Comparison of ENCODE assay signal across 17 cellular contexts in the genomic region with DNA sequence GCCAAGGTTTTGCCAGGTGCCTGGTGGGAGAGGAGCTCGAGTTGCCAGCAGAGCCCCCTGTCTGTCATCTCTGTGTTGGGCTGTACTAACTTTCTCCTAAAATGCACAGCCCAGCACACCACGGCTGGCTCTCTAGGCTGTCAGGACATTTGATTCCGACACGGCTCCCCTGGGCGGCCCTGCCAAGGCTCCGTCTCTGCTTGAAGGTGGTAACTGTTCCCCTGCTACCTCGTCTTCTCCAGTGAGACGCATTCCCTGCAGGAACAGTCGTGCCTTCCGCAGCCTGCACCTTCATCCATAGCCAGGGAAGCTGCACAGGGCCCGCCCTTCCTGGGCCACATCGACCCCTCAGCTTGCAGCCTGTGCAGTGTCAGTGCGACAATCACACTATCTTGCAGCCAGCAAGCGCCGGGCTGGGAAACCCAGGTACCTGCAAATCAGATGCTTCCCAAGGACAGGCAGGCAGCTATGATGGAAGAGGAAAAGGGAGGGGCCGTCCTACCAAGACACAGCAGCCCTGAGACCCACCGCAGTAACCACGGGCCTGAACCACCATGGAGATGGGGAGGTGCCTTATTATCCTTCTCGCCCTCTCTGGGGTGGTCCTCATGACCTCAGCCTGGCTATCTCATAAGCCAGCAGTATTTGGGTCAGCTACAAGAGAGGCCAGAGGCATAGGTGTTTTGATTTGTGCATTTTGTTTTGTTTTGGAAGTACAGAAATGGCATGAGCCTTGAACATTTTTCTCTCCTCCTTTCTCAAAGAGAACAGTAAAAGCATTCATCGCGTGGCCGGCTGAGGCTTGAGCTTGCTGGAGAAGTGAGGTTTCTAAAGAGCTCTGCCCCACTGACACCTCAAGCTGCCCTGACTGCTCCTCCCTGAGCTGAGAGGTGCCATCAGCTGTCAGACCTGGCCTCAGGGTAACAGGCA.
"Had no signal": no experiment of that assay in that cellular context is flagged by ENCODE, and none has a peak within 500 bp of the region (broad histone marks: within the 10 kb centered on the region; RNA-seq: fewer than 3 reads in every experiment).

No MANE protein-coding gene starts in this region.

- H3K9me3 Mint-ChIP-seq: activated B cell treated with CpG ODN at 0.5 μM for 24 hours; activated CD4-positive, alpha-beta T cell treated with anti-CD3 and anti-CD28 coated beads, Interleukin-2, amount 10 ng/mL, durations not matched to agents 7 days and 5 days; activated naive CD4-positive, alpha-beta T cell treated with anti-CD3 and anti-CD28 coated beads for 36 hours; natural killer cell; stimulated activated naive CD8-positive, alpha-beta T cell treated with anti-CD3 and anti-CD28 coated beads, Interleukin-15, Interleukin-2, amounts not matched to agents 100 ng/mL and 50 ng/mL, for 24 hours had no signal

- DNase-seq: activated B cell treated with CpG ODN at 0.5 μM for 24 hours; activated CD4-positive, alpha-beta T cell treated with anti-CD3 and anti-CD28 coated beads, Interleukin-2, amount 10 ng/mL, durations not matched to agents 7 days and 5 days; activated CD8-positive, alpha-beta memory T cell treated with anti-CD3 and anti-CD28 coated beads for 24 hours; activated naive CD4-positive, alpha-beta T cell treated with anti-CD3 and anti-CD28 coated beads for 36 hours; caudate nucleus; natural killer cell; nucleus accumbens; right cardiac atrium; T-helper 17 cell had no signal

- H3K4me3 Mint-ChIP-seq: activated B cell treated with CpG ODN at 0.5 μM for 24 hours; activated CD4-positive, alpha-beta T cell treated with anti-CD3 and anti-CD28 coated beads, Interleukin-2, amount 10 ng/mL, durations not matched to agents 7 days and 5 days; activated naive CD4-positive, alpha-beta T cell treated with anti-CD3 and anti-CD28 coated beads for 36 hours; natural killer cell; stimulated activated naive CD8-positive, alpha-beta T cell treated with anti-CD3 and anti-CD28 coated beads, Interleukin-15, Interleukin-2, amounts not matched to agents 100 ng/mL and 50 ng/mL, for 24 hours; T-helper 17 cell had no signal

- H3K27ac Mint-ChIP-seq: activated B cell treated with CpG ODN at 0.5 μM for 24 hours; activated CD4-positive, alpha-beta T cell treated with anti-CD3 and anti-CD28 coated beads, Interleukin-2, amount 10 ng/mL, durations not matched to agents 7 days and 5 days; activated naive CD4-positive, alpha-beta T cell treated with anti-CD3 and anti-CD28 coated beads for 36 hours; natural killer cell; stimulated activated naive CD8-positive, alpha-beta T cell treated with anti-CD3 and anti-CD28 coated beads, Interleukin-15, Interleukin-2, amounts not matched to agents 100 ng/mL and 50 ng/mL, for 24 hours; T-helper 17 cell had no signal

- H3K9me3 ChIP-seq: esophagus muscularis mucosa, suprapubic skin, upper lobe of left lung had no signal

- ATAC-seq: natural killer cell, right cardiac atrium, T-helper 17 cell had no signal

- H3K4me2 ChIP-seq: smooth muscle cell had no signal

- H3K27ac ChIP-seq: esophagus muscularis mucosa, suprapubic skin, upper lobe of left lung had no signal

- H3K27me3 ChIP-seq: esophagus muscularis mucosa, upper lobe of left lung had no signal

- H3K4me1 Mint-ChIP-seq: activated B cell treated with CpG ODN at 0.5 μM for 24 hours had no signal

- H3K36me3 Mint-ChIP-seq: natural killer cell had no signal

- H3K36me3 ChIP-seq: esophagus muscularis mucosa, suprapubic skin, upper lobe of left lung had no signal

- FAIRE-seq: colon, islet of Langerhans, TTC549 had no signal

- H3K4me3 ChIP-seq: esophagus muscularis mucosa, smooth muscle cell, suprapubic skin, upper lobe of left lung had no signal
